Comparison of ENCODE assay signal across 19 cellular contexts in genomic region chr3:50279255-50280016, GRCh38. TPM values are rescaled to one million over a fixed set of nuclear protein-coding genes. Genes with fewer than 3 reads are reported as not detected.
DNase-seq lines count a peak whose midpoint lies in the region; ATAC-seq and TF ChIP-seq lines count a peak whose summit lies in the region.
"Had no signal": no experiment of that assay in that cellular context is flagged by ENCODE, and none has a peak within 500 bp of the region (broad histone marks: within the 10 kb centered on the region; RNA-seq: fewer than 3 reads in every experiment).

No MANE protein-coding gene starts in this region.

- TF ChIP-seq CTCF in cardiac muscle cell (IDR thresholded peaks at IDR 0.05; ENCODE audit: low read depth, low read length) = no peak
- no peak for TF ChIP-seq CTCF in tibial nerve (IDR thresholded peaks at IDR 0.05)

- no peak overlapping the region for H2BK5ac ChIP-seq in neuronal stem cell (ENCODE audit: low read length)

- H2BK12ac ChIP-seq in neuronal stem cell (ENCODE audit: low read length) = peak overlapping the region; percentile 82

- DNase-seq in cardiac muscle cell (ENCODE audit: low read depth in 1 of 2, low spot score in 1 of 2) (no peak), neuronal stem cell (ENCODE audit: low spot score) (no peak), tibial nerve (ENCODE audit: low spot score in 2 of 2) (no peak), sciatic nerve (ENCODE audit: low spot score) (no peak)
- DNase-seq: ACHN; CD4-positive, alpha-beta T cell; DMS79; HCEC 1CT; KBM-7; NCI-H1048; NCI-H1694; NCI-H446; PC-9; SHP77 had no signal

- H3K4ac ChIP-seq in neuronal stem cell (ENCODE audit: low read length) = peak overlapping the region; percentile 95

- H4K91ac ChIP-seq in neuronal stem cell (ENCODE audit: low read depth, low read length, poor library complexity) = no peak overlapping the region

- H3K14ac ChIP-seq in neuronal stem cell (ENCODE audit: low read length) = no peak overlapping the region

- H3K23ac ChIP-seq in neuronal stem cell (ENCODE audit: low read depth, low read length, poor library complexity) = peak overlapping the region; percentile 20

- peak overlapping the region; percentile 68 for H2AFZ ChIP-seq in neuronal stem cell (ENCODE audit: low read length)
- H2AFZ ChIP-seq: PC-9 had no signal

- peak overlapping the region; percentile 12 for H3K9ac ChIP-seq in neuronal stem cell (ENCODE audit: low read depth, low read length, poor library complexity)

- H3K9me3 ChIP-seq in cardiac muscle cell (ENCODE audit: low read depth) = no peaks in the 10 kb centered on the region
- H3K9me3 ChIP-seq in neuronal stem cell (replicated peaks in 1 of 2; ENCODE audit: control insufficient read depth in 2 of 2, insufficient read depth in 1 of 2, low read depth in 1 of 2, low read length in 2 of 2) = peaks cover 0 to 4% of the 10 kb centered on the region in 2 donors
- H3K9me3 ChIP-seq in tibial nerve = no peaks in the 10 kb centered on the region

- WGBS in neuronal stem cell (ENCODE audit: extremely low coverage in 2 of 2, insufficient read length in 2 of 2, insufficient replicate concordance in 1 of 2), 2 donors = no CpG with 5 or more reads among the region's 8 CpGs
- WGBS in tibial nerve, 2 donors = 86 to 90% methylated on average over 7 to 8 of the region's 8 CpGs

- H3K27me3 ChIP-seq in cardiac muscle cell = peaks cover 22% of the 10 kb centered on the region
- H3K27me3 ChIP-seq in neuronal stem cell (ENCODE audit: control insufficient read depth in 3 of 3, insufficient read depth in 3 of 3, low read depth in 1 of 3, low read length in 3 of 3) = peaks cover 3 to 27% (median 12%) of the 10 kb centered on the region in 3 experiments
- H3K27me3 ChIP-seq in tibial nerve = peaks cover 0 to 15% of the 10 kb centered on the region in 2 donors

- peak overlapping the region; percentile 80 for H3K27ac ChIP-seq in angular gyrus (ENCODE audit: low read depth, low read length)
- peak overlapping the region; percentile 76 for H3K27ac ChIP-seq in cardiac muscle cell
- H3K27ac ChIP-seq in neuronal stem cell (replicated peaks; ENCODE audit: low read length) = no peak overlapping the region
- H3K27ac ChIP-seq in tibial nerve = peak overlapping the region in 3 of 4 donors; percentile 34 to 68 (median 66)
- H3K27ac ChIP-seq: PC-9 had no signal

- TF ChIP-seq POLR2A in tibial nerve (IDR thresholded peaks at IDR 0.05) = no peak

- peaks cover 14% of the 10 kb centered on the region for H3K4me1 ChIP-seq in cardiac muscle cell (ENCODE audit: low read depth)
- peaks cover 5 to 10% of the 10 kb centered on the region in 2 donors for H3K4me1 ChIP-seq in neuronal stem cell (ENCODE audit: control insufficient read depth in 2 of 2, insufficient read depth in 1 of 2, low read depth in 1 of 2, low read length in 2 of 2)
- H3K4me1 ChIP-seq in tibial nerve = peaks cover 0 to 41% (median 19%) of the 10 kb centered on the region in 4 donors

- H3K36me3 ChIP-seq in cardiac muscle cell (no peaks in the 10 kb centered on the region), neuronal stem cell (replicated peaks in 1 of 2; ENCODE audit: control insufficient read depth in 2 of 2, insufficient read depth in 2 of 2, low read length in 2 of 2) (no peaks in the 10 kb centered on the region), tibial nerve (peaks cover 0 to 19% (median 0%) of the 10 kb centered on the region in 3 donors)

- intact Hi-C loops in sciatic nerve (cut with DNase I) = no loop called here

- no peak overlapping the region for H4K8ac ChIP-seq in neuronal stem cell (ENCODE audit: low read depth, low read length)

- peak overlapping the region; percentile 73 for H2BK15ac ChIP-seq in neuronal stem cell (ENCODE audit: low read length)

- peak overlapping the region; percentile 96 for H2AK5ac ChIP-seq in neuronal stem cell (ENCODE audit: low read depth, low read length)

- no peak overlapping the region for H3K18ac ChIP-seq in neuronal stem cell (ENCODE audit: low read length)

- TF ChIP-seq EP300 in tibial nerve (IDR thresholded peaks at IDR 0.05) = no peak

- H2BK120ac ChIP-seq in neuronal stem cell (ENCODE audit: low read depth, low read length) = no peak overlapping the region

- H3K4me3 ChIP-seq in cardiac muscle cell (no peak overlapping the region), neuronal stem cell (ENCODE audit: low read length in 2 of 2) (no peak overlapping the region), tibial nerve (no peak overlapping the region)
- H3K4me3 ChIP-seq: GM12878, PC-9 had no signal

- ATAC-seq in HG03520 (IDR thresholded peaks at IDR 0.05; ENCODE audit: unreplicated experiment) = no peak
- no peak for ATAC-seq in sciatic nerve
- no peak for ATAC-seq in HG02885 (IDR thresholded peaks at IDR 0.05; ENCODE audit: poor library complexity, unreplicated experiment)
- ATAC-seq: GM12878 had no signal

- H3K79me1 ChIP-seq in neuronal stem cell (ENCODE audit: low read depth, low read length) = peaks cover 4% of the 10 kb centered on the region

- H3K4me2 ChIP-seq in neuronal stem cell (ENCODE audit: insufficient read depth, low read length, poor library complexity, severe bottlenecking) = no peak overlapping the region
- H3K4me2 ChIP-seq: PC-9 had no signal

RNA-seq across cellular contexts. Expression of gene LSMEM2, which starts 0.5 kb away (rescaled TPM):
- 26.4 and 29.2 TPM in 2 replicates for total RNA-seq in cardiac muscle cell
- 16.4 and 18.1 TPM in 2 replicates for polyA plus RNA-seq in cardiac muscle cell
- 0.28 TPM for polyA plus RNA-seq in neuronal stem cell (2013, experiment 1 of 2)
- 0.21 TPM for polyA plus RNA-seq in neuronal stem cell (2013, experiment 2 of 2)
- 1 to 10 TPM; 2.0 to 3.1 (median 2.5) TPM for total RNA-seq in tibial nerve
- total RNA-seq in sciatic nerve = 2.0 TPM
- total RNA-seq: GM12878, HT1080 had no signal

RNA-seq across cellular contexts. Expression of gene SEMA3B, which starts 10.5 kb away (rescaled TPM):
- total RNA-seq in cardiac muscle cell (16.7 and 25.9 TPM in 2 replicates), tibial nerve (100 to 1,000 TPM; 251 to 334 (median 261) TPM), sciatic nerve (390 TPM)
- polyA plus RNA-seq in cardiac muscle cell = 20.6 and 23.1 TPM in 2 replicates
- polyA plus RNA-seq in neuronal stem cell (2013, experiment 1 of 2) = 5.0 TPM
- polyA plus RNA-seq in neuronal stem cell (2013, experiment 2 of 2) = 5.2 TPM

RNA-seq across cellular contexts. Expression of gene IFRD2, which starts 12.8 kb away (rescaled TPM):
- total RNA-seq in cardiac muscle cell (61.0 and 75.3 TPM in 2 replicates), tibial nerve (100 to 1,000 TPM in 1 of 4 donors, 10 to 100 TPM in 3; 42.0 to 129 (median 56.2) TPM), sciatic nerve (51.2 TPM)
- 106 and 110 TPM in 2 replicates for polyA plus RNA-seq in cardiac muscle cell
- polyA plus RNA-seq in neuronal stem cell (2013, experiment 1 of 2) = 23.1 TPM
- 22.1 TPM for polyA plus RNA-seq in neuronal stem cell (2013, experiment 2 of 2)

RNA-seq across cellular contexts. Expression of gene HYAL3, which starts 19.8 kb away (rescaled TPM):
- total RNA-seq in cardiac muscle cell = 3.6 and 6.4 TPM in 2 replicates
- 2.4 and 6.2 TPM in 2 replicates for polyA plus RNA-seq in cardiac muscle cell
- polyA plus RNA-seq in neuronal stem cell (2013, experiment 1 of 2) = 2.5 TPM
- 2.0 TPM for polyA plus RNA-seq in neuronal stem cell (2013, experiment 2 of 2)
- 10 to 100 TPM in 1 of 4 donors, 1 to 10 TPM in 3; 1.2 to 17.9 (median 1.8) TPM for total RNA-seq in tibial nerve
- 1.5 TPM for total RNA-seq in sciatic nerve

RNA-seq across cellular contexts. Expression of gene NAA80, which starts 19.8 kb away (rescaled TPM):
- total RNA-seq in cardiac muscle cell (28.5 and 40.4 TPM in 2 replicates), tibial nerve (10 to 100 TPM; 12.6 to 24.3 (median 15.9) TPM), sciatic nerve (20.7 TPM)
- 35.6 and 39.0 TPM in 2 replicates for polyA plus RNA-seq in cardiac muscle cell
- 16.7 TPM for polyA plus RNA-seq in neuronal stem cell (2013, experiment 1 of 2)
- polyA plus RNA-seq in neuronal stem cell (2013, experiment 2 of 2) = 16.1 TPM
